34 cellular contexts compared by ENCODE assay signal in genomic region chrX:85114171-85114570, GRCh38.
DNase-seq lines count a peak whose midpoint lies in the region; ATAC-seq, FAIRE-seq and TF ChIP-seq lines count a peak whose summit lies in the region.
"Had no signal": no experiment of that assay in that cellular context is flagged by ENCODE, and none has a peak within 500 bp of the region (broad histone marks: within the 10 kb centered on the region; RNA-seq: fewer than 3 reads in every experiment).

No MANE protein-coding gene starts in this region.

- FAIRE-seq in A549 (lab: Jason Lieb, UNC): peak; percentile 97
- FAIRE-seq in D721Med (lab: Jason Lieb, UNC): peak; percentile 11
- peak; percentile 93 for FAIRE-seq in astrocyte (lab: Jason Lieb, UNC)
- FAIRE-seq in pancreas (lab: Jason Lieb, UNC): peak; percentile 13
- FAIRE-seq: A204.1 had no signal

- H3K4me3 Mint-ChIP-seq in astrocyte (ENCODE audit: unreplicated experiment) (no peak overlapping the region), WTC11 (no peak overlapping the region)
- H3K4me3 Mint-ChIP-seq: B cell; CD14-positive monocyte; CD4-positive, alpha-beta memory T cell; CD4-positive, alpha-beta T cell; CD4-positive, CD25-positive, alpha-beta regulatory T cell; CD8-positive, alpha-beta memory T cell; CD8-positive, alpha-beta T cell had no signal

- H3K4me1 Mint-ChIP-seq in astrocyte (ENCODE audit: low read depth, unreplicated experiment) (no peaks in the 10 kb centered on the region), WTC11 (0 out of 2 replicates have a peak, but pooled peaks cover 2% of the 10 kb centered on the region)
- H3K4me1 Mint-ChIP-seq: B cell; CD4-positive, alpha-beta memory T cell; CD4-positive, CD25-positive, alpha-beta regulatory T cell; CD8-positive, alpha-beta memory T cell had no signal

- H4K20me1 ChIP-seq in astrocyte (ENCODE audit: insufficient read depth, low read length): no peaks in the 10 kb centered on the region
- H4K20me1 ChIP-seq: BLaER1; BLaER1 treated with 17β-estradiol and CSF1 and Interleukin-3, amounts not matched to agents 10 nM and 100 nM had no signal

- H3K9me3 ChIP-seq in A549 (no peaks in the 10 kb centered on the region), astrocyte (ENCODE audit: insufficient read depth, low read depth, low read length) (no peaks in the 10 kb centered on the region), pancreas (no peaks in the 10 kb centered on the region)
- H3K9me3 ChIP-seq: BE2C, BLaER1, Caco-2 had no signal

- H3K79me2 ChIP-seq in astrocyte (ENCODE audit: insufficient read depth, low read length): no peaks in the 10 kb centered on the region

- ATAC-seq in A549: no peak
- ATAC-seq in pancreas: no peak
- ATAC-seq in WTC11: no peak
- no peak for ATAC-seq in HG03159 (IDR thresholded peaks at IDR 0.05; ENCODE audit: unreplicated experiment)
- no peak for ATAC-seq in left lobe of liver
- ATAC-seq: CD8-positive, alpha-beta T cell had no signal

- no peak overlapping the region for H3K27ac ChIP-seq in A549
- no peak overlapping the region for H3K27ac ChIP-seq in astrocyte (ENCODE audit: low read depth, low read length)
- H3K27ac ChIP-seq in pancreas: no peak overlapping the region
- H3K27ac ChIP-seq: 22Rv1; BLaER1; BLaER1 treated with 17β-estradiol and CSF1 and Interleukin-3, amounts not matched to agents 10 nM and 100 nM; C4-2B had no signal

- no peak for TF ChIP-seq RAD21 in A549 (conservative IDR thresholded peaks at IDR 0.05 in 1 of 2, IDR thresholded peaks at IDR 0.05 in 1 of 2)

- H3K9me3 Mint-ChIP-seq in astrocyte (ENCODE audit: unreplicated experiment): peaks cover 2% of the 10 kb centered on the region
- H3K9me3 Mint-ChIP-seq in WTC11: peaks cover 4% of the 10 kb centered on the region; the same call in 1 of the 2 replicates
- H3K9me3 Mint-ChIP-seq: CD14-positive monocyte; CD4-positive, alpha-beta memory T cell; CD4-positive, alpha-beta T cell; CD4-positive, CD25-positive, alpha-beta regulatory T cell; CD8-positive, alpha-beta memory T cell; CD8-positive, alpha-beta T cell had no signal

- TF ChIP-seq CTCF in A549 (IDR thresholded peaks at IDR 0.05): no peak
- no peak for TF ChIP-seq CTCF in D721Med (IDR thresholded peaks at IDR 0.05; ENCODE audit: insufficient read depth, missing control alignments)
- no peak for TF ChIP-seq CTCF in astrocyte (IDR thresholded peaks at IDR 0.05; ENCODE audit: insufficient read depth, low read depth, low read length)
- TF ChIP-seq CTCF in pancreas (IDR thresholded peaks at IDR 0.05): no peak
- no peak for TF ChIP-seq CTCF in WTC11 (IDR thresholded peaks at IDR 0.05)

- H3K36me3 Mint-ChIP-seq in astrocyte (ENCODE audit: low read depth, unreplicated experiment) (no peaks in the 10 kb centered on the region), WTC11 (no peaks in the 10 kb centered on the region)
- H3K36me3 Mint-ChIP-seq: CD14-positive monocyte; CD4-positive, alpha-beta memory T cell; CD4-positive, CD25-positive, alpha-beta regulatory T cell; CD8-positive, alpha-beta memory T cell; CD8-positive, alpha-beta T cell had no signal

- TF ChIP-seq EP300 in A549 (IDR thresholded peaks at IDR 0.05): no peak

- DNase-seq in A549 (ENCODE audit: low read depth in 1 of 2, low spot score in 1 of 2) (no peak), D721Med (ENCODE audit: insufficient read length, low spot score) (no peak), astrocyte (ENCODE audit: low read depth) (no peak), pancreas (no peak), ureter (ENCODE audit: low spot score) (no peak), WTC11 (ENCODE audit: low spot score) (no peak), left lobe of liver (ENCODE audit: low spot score) (no peak)
- DNase-seq: 8988T; ACHN; AML-193; BE2C; C1 segment of cervical spinal cord; Caco-2; Calu3; CD4-positive, alpha-beta memory T cell; CD4-positive, alpha-beta T cell; CD4-positive, CD25-positive, alpha-beta regulatory T cell; CD8-positive, alpha-beta memory T cell; CD8-positive, alpha-beta T cell; COR-L47; DMS 273 treated with DMSO at 0.1 percent for 48 hours; DMS153; DMS79; DMS79 treated with DMSO at 0.1 percent for 48 hours; DND-41; EL had no signal

- H3K27ac Mint-ChIP-seq in astrocyte (ENCODE audit: unreplicated experiment) (no peak overlapping the region), WTC11 (no peak overlapping the region)
- H3K27ac Mint-ChIP-seq: B cell; CD14-positive monocyte; CD4-positive, alpha-beta memory T cell; CD4-positive, alpha-beta T cell; CD4-positive, CD25-positive, alpha-beta regulatory T cell; CD8-positive, alpha-beta memory T cell; CD8-positive, alpha-beta T cell had no signal

- no peak overlapping the region for H2AFZ ChIP-seq in astrocyte (ENCODE audit: low read depth, low read length)

- intact Hi-C loops in pancreas (cut with DNase I): no loop called here

- POLR2A ChIA-PET in A549 (lab: Yijun Ruan, JAX): no interaction called here
- POLR2A ChIA-PET in WTC11 (lab: Charles Lee): no interaction called here

- H3K36me3 ChIP-seq in astrocyte (ENCODE audit: insufficient read depth, low read length) (no peaks in the 10 kb centered on the region), pancreas (no peaks in the 10 kb centered on the region)
- H3K36me3 ChIP-seq: BE2C; BLaER1; BLaER1 treated with 17β-estradiol and CSF1 and Interleukin-3, amounts not matched to agents 10 nM and 100 nM had no signal

- no peak overlapping the region for H3K4me2 ChIP-seq in A549
- no peak overlapping the region for H3K4me2 ChIP-seq in astrocyte (ENCODE audit: low read length)
- H3K4me2 ChIP-seq: BLaER1; BLaER1 treated with 17β-estradiol and CSF1 and Interleukin-3, amounts not matched to agents 10 nM and 100 nM had no signal

- no peaks in the 10 kb centered on the region for H3K27me3 Mint-ChIP-seq in astrocyte (ENCODE audit: low read depth, unreplicated experiment)
- H3K27me3 Mint-ChIP-seq in WTC11 (ENCODE audit: low read depth): no peaks in the 10 kb centered on the region
- H3K27me3 Mint-ChIP-seq: B cell; CD4-positive, alpha-beta T cell; CD4-positive, CD25-positive, alpha-beta regulatory T cell had no signal

- CTCF ChIA-PET in A549 (lab: Yijun Ruan, JAX): no interaction called here
- CTCF ChIA-PET in WTC11 (lab: Charles Lee): no interaction called here

- H3K4me3 ChIP-seq in A549: no peak overlapping the region
- no peak overlapping the region for H3K4me3 ChIP-seq in astrocyte (ENCODE audit: insufficient read depth, low read depth, low read length)
- H3K4me3 ChIP-seq in pancreas: no peak overlapping the region
- H3K4me3 ChIP-seq: BLaER1; BLaER1 treated with 17β-estradiol and CSF1 and Interleukin-3, amounts not matched to agents 10 nM and 100 nM had no signal

- no peaks in the 10 kb centered on the region for H3K4me1 ChIP-seq in A549
- no peaks in the 10 kb centered on the region for H3K4me1 ChIP-seq in astrocyte (ENCODE audit: insufficient read depth, low read length)
- no peaks in the 10 kb centered on the region for H3K4me1 ChIP-seq in pancreas
- H3K4me1 ChIP-seq: BE2C; BLaER1; BLaER1 treated with 17β-estradiol and CSF1 and Interleukin-3, amounts not matched to agents 10 nM and 100 nM; Caco-2 had no signal

- WGBS in A549 (ENCODE audit: missing lambda C conversion rate): 37% methylated on average over 3 of the region's 3 CpGs
- WGBS in pancreas, 2 donors: 65 to 79% methylated on average over 3 of the region's 3 CpGs

- no peak overlapping the region for H3K9ac ChIP-seq in astrocyte (ENCODE audit: low read length)
- H3K9ac ChIP-seq: BLaER1; BLaER1 treated with 17β-estradiol and CSF1 and Interleukin-3, amounts not matched to agents 10 nM and 100 nM had no signal

- H3K27me3 ChIP-seq in astrocyte (ENCODE audit: insufficient read depth, low read length) (no peaks in the 10 kb centered on the region), pancreas (peaks cover 0 to 6% (median 0%) of the 10 kb centered on the region in 4 donors)
- H3K27me3 ChIP-seq: BE2C had no signal

- TF ChIP-seq POLR2A in A549 (IDR thresholded peaks at IDR 0.05; ENCODE audit: low read length): no peak

TF ChIP-seq in A549, 52 proteins besides CTCF, POLR2A, EP300 and RAD21 (continues in another document):
- TF ChIP-seq CEBPB (IDR thresholded peaks at IDR 0.05) (no peak), ELK1 (IDR thresholded peaks at IDR 0.05; ENCODE audit: low read depth, low read length) (no peak), FOXS1 (CRISPR knock-in tag; IDR thresholded peaks at IDR 0.05) (no peak), ZC3H11A (IDR thresholded peaks at IDR 0.05) (no peak), ZFP36 (IDR thresholded peaks at IDR 0.05; ENCODE audit: borderline replicate concordance, partially characterized antibody) (no peak), FOSB (CRISPR knock-in tag; IDR thresholded peaks at IDR 0.05) (no peak), HDAC2 (IDR thresholded peaks at IDR 0.05) (no peak)

TF ChIP-seq in WTC11, 78 proteins besides CTCF, POLR2A, EP300 and RAD21 (continues in another document):
- TF ChIP-seq IRF1 (CRISPR knock-in tag; IDR thresholded peaks at IDR 0.05) (no peak), GABPB1 (CRISPR knock-in tag; IDR thresholded peaks at IDR 0.05) (no peak), TEAD1 (CRISPR knock-in tag; IDR thresholded peaks at IDR 0.05) (no peak), ZNF317 (CRISPR knock-in tag; IDR thresholded peaks at IDR 0.05; ENCODE audit: borderline replicate concordance, low read depth) (no peak)
- TF ChIP-seq, protein P1, sequence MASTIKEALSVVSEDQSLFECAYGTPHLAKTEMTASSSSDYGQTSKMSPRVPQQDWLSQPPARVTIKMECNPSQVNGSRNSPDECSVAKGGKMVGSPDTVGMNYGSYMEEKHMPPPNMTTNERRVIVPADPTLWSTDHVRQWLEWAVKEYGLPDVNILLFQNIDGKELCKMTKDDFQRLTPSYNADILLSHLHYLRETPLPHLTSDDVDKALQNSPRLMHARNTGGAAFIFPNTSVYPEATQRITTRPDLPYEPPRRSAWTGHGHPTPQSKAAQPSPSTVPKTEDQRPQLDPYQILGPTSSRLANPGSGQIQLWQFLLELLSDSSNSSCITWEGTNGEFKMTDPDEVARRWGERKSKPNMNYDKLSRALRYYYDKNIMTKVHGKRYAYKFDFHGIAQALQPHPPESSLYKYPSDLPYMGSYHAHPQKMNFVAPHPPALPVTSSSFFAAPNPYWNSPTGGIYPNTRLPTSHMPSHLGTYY (CRISPR knock-in tag; IDR thresholded peaks at IDR 0.05): no peak
